ENCODE assay signal across 7 cellular contexts in the genomic region with DNA sequence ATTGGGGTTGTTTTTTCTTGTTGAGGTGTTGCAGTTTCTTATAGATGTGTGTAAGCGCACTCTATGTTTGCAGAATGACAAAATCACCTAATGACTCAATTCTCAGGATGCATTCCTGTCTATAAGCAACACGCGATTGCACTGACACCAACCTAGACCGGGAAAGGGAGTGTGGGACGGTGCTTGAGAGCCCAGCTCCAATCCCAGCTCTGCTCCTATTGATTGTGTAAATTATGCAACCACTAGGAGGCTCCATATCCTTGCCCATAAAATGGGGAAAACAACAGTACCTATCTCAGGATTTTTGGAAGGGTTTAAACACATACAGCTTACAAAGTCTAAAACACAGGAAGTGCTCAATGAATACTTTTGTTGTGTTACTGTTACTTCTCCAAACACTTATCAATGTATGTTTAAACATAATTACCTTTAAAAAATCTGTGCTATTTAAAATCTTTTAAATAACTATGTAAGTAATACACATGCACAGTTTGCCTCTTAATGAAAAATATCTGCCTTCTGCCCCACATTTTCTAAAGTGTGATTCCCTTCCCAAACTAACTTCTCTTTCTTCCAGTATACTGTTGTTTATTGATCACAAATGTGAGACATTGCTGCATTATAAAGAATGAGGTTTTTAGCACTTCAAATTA.
DNase-seq lines count a peak whose midpoint lies in the region; ATAC-seq and TF ChIP-seq lines count a peak whose summit lies in the region.

No MANE protein-coding gene starts in this region.

- H4K20me1 ChIP-seq in PC-9 (ENCODE audit: insufficient read depth), result no peaks in the 10 kb centered on the region

- H3K9me3 Mint-ChIP-seq in activated T-cell treated with anti-CD3 and anti-CD28 coated beads, Interleukin-2, amount 50 U/mL, for 72 hours, result peaks cover 0 to 1% of the 10 kb centered on the region in 2 donors

- H3K4me3 Mint-ChIP-seq in activated T-cell treated with anti-CD3 and anti-CD28 coated beads, Interleukin-2, amount 50 U/mL, for 72 hours, result no peak overlapping the region

- no peaks in the 10 kb centered on the region for H3K36me3 ChIP-seq in PC-9 (ENCODE audit: low read depth)

- CTCF ChIA-PET in PC-9 (lab: Charles Lee), result interaction anchor here (0.6 to 1.2 kb wide), 2 partner anchors 621 to 1226 kb away, joined by 3 read pairs; no protein-coding TSS in a partner anchor

- H3K27me3 ChIP-seq in PC-9 (ENCODE audit: insufficient read depth, low read depth), result no peaks in the 10 kb centered on the region

- H3K9me3 ChIP-seq in PC-9 (ENCODE audit: insufficient read depth, low read depth), result no peaks in the 10 kb centered on the region

- H3K4me3 ChIP-seq in PC-9 (no peak overlapping the region), fibroblast of mammary gland (ENCODE audit: control insufficient read depth, low read depth, low read length) (no peak overlapping the region)

- peak; percentile 30 to 70 for DNase-seq in PC-9
- DNase-seq in fibroblast of mammary gland (ENCODE audit: low read depth), result peak; percentile 67
- no peak for DNase-seq in omental fat pad (ENCODE audit: low spot score)
- no peak for DNase-seq in NOMO-1 treated with dmso at 0.1 percent for 144 hours (lab: John Stamatoyannopoulos, UW; ENCODE audit: unreplicated experiment)
- no peak for DNase-seq in activated T-cell treated with anti-CD3 and anti-CD28 coated beads, Interleukin-2, amount 50 U/mL, for 72 hours

- peaks cover 12% of the 10 kb centered on the region for H3K4me1 ChIP-seq in PC-9 (replicated peaks; ENCODE audit: insufficient read depth)

- H3K27ac ChIP-seq in PC-9, result no peak overlapping the region

- no peaks in the 10 kb centered on the region for H3K27me3 Mint-ChIP-seq in activated T-cell treated with anti-CD3 and anti-CD28 coated beads, Interleukin-2, amount 50 U/mL, for 72 hours (ENCODE audit: low read depth)

- intact Hi-C loops in PC-9 (cut with micrococcal nuclease; ENCODE audit: unreplicated experiment), result loop anchor here (1.0 to 10.0 kb wide), 4 partner anchors 114 to 1223 kb away; a partner anchor contains a TSS

- no peak overlapping the region for H3K4me2 ChIP-seq in PC-9

- peak; percentile 48 for TF ChIP-seq CTCF in GM12873 (IDR thresholded peaks at IDR 0.05; ENCODE audit: insufficient read depth, low read depth, low read length, missing control alignments)
- TF ChIP-seq CTCF in PC-9 (conservative IDR thresholded peaks at IDR 0.05), result peak; percentile 67
- TF ChIP-seq CTCF in fibroblast of mammary gland (conservative IDR thresholded peaks at IDR 0.05; ENCODE audit: control insufficient read depth, insufficient read depth, low read depth, low read length), result peak; percentile 72
- no peak for TF ChIP-seq CTCF in omental fat pad (IDR thresholded peaks at IDR 0.05)

- no peaks in the 10 kb centered on the region for H3K79me2 ChIP-seq in PC-9 (ENCODE audit: low read depth)

- no peaks in the 10 kb centered on the region for H3K36me3 Mint-ChIP-seq in activated T-cell treated with anti-CD3 and anti-CD28 coated beads, Interleukin-2, amount 50 U/mL, for 72 hours (ENCODE audit: insufficient read depth in 2 of 2)

- no peak overlapping the region for H3K27ac Mint-ChIP-seq in activated T-cell treated with anti-CD3 and anti-CD28 coated beads, Interleukin-2, amount 50 U/mL, for 72 hours

- peak overlapping the region; percentile 40; the same call in 1 of the 2 replicates for H2AFZ ChIP-seq in PC-9

- no peaks in the 10 kb centered on the region for H3F3A ChIP-seq in PC-9 (ENCODE audit: insufficient read depth, low read depth)

- POLR2A ChIA-PET in PC-9 (lab: Charles Lee; ENCODE audit: unreplicated experiment), result no interaction called here

- ATAC-seq in HG03469 (IDR thresholded peaks at IDR 0.05; ENCODE audit: unreplicated experiment) (peak; percentile 51), omental fat pad (ENCODE audit: low FRiP score) (peak; percentile 59)
- ATAC-seq in activated T-cell treated with anti-CD3 and anti-CD28 coated beads, Interleukin-2, amount 50 U/mL, for 72 hours (replicated peaks in 1 of 2), result no peak

- H3K9me2 ChIP-seq in PC-9 (ENCODE audit: insufficient read depth), result no peaks in the 10 kb centered on the region

- no peaks in the 10 kb centered on the region for H3K4me1 Mint-ChIP-seq in activated T-cell treated with anti-CD3 and anti-CD28 coated beads, Interleukin-2, amount 50 U/mL, for 72 hours (ENCODE audit: low read depth)

- no TSS peak for BruUV-seq in PC-9 (replicated peaks; lab: Mats Ljungman, UMichigan)

Comparison
In these comparisons a context has a peak if more than half of its experiments do, and no peak if none do; other contexts are left out.
1. CTCF ChIP-seq: peak in GM12873 (single experiment), PC-9 (single experiment) and fibroblast of mammary gland (single experiment); none in omental fat pad (0 of 3).
2. ATAC-seq: peak in HG03469 (single experiment) and omental fat pad (single experiment); none in activated T-cell treated with anti-CD3 and anti-CD28 coated beads, Interleukin-2, amount 50 U/mL, for 72 hours (0 of 2).
3. DNase-seq: peak in PC-9 (2 of 2) and fibroblast of mammary gland (single experiment); none in omental fat pad (single experiment), NOMO-1 treated with dmso at 0.1 percent for 144 hours (single experiment) and activated T-cell treated with anti-CD3 and anti-CD28 coated beads, Interleukin-2, amount 50 U/mL, for 72 hours (0 of 2).